In the genomic region with DNA sequence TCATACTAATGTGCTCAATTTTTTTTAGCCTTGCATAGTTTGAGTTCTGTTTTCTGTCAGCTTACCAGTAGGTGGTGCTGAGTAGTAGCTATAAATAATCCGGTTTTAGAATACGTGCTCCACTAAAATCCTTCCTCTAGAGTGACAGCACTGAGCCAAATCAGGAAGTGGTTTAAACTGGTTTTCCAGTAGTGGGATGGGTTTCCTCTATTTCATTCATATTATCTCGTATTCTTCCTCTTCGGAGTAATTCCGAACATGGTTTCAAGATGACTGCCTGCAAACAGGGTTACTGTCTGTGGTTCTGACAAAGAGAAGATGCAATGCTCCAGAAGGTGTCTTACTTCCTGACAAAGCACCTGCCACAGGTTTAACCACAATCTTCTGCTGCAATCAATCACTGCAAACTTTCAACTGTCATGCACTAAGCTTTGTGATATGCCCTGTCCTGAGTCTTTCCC, we compare ENCODE assay signal across 9 cellular contexts.
A peak's percentile ranks its signal among the peaks of the same experiment; 100 is the strongest.
DNase-seq lines count a peak whose midpoint lies in the region; ATAC-seq and TF ChIP-seq lines count a peak whose summit lies in the region.
"Had no signal": no experiment of that assay in that cellular context is flagged by ENCODE, and none has a peak within 500 bp of the region (broad histone marks: within the 10 kb centered on the region; RNA-seq: fewer than 3 reads in every experiment).

No MANE protein-coding gene starts in this region.

- POLR2A ChIA-PET in OCI-LY7 (lab: Charles Lee) = interaction anchor here (0.7 kb wide), 1 partner anchor 130 kb away, joined by 3 read pairs; no protein-coding TSS in a partner anchor

- H3K9ac ChIP-seq in BLaER1 treated with 17β-estradiol and CSF1 and Interleukin-3, amounts not matched to agents 10 nM and 100 nM = no peak overlapping the region

- H3K9me3 ChIP-seq in BLaER1 treated with 17β-estradiol and CSF1 and Interleukin-3, amounts not matched to agents 10 nM and 100 nM (replicated peaks in 1 of 11) = peaks cover 14 to 25% (median 21%) of the 10 kb centered on the region in 11 experiments
- no peaks in the 10 kb centered on the region for H3K9me3 ChIP-seq in OCI-LY7 (ENCODE audit: low read length)

- H3K9me2 ChIP-seq in OCI-LY7 (ENCODE audit: insufficient read depth, low read length) = no peaks in the 10 kb centered on the region

- H2AFZ ChIP-seq in OCI-LY7 (ENCODE audit: low read length) = no peak overlapping the region

- BruUV-seq in OCI-LY7 (replicated peaks; lab: Mats Ljungman, UMichigan) = no TSS peak

- peak; percentile 64 for TF ChIP-seq CTCF in OCI-LY7 (conservative IDR thresholded peaks at IDR 0.05; ENCODE audit: low read length)

- intact Hi-C loops in OCI-LY7 (cut with micrococcal nuclease; ENCODE audit: unreplicated experiment) = no loop called here

- DNase-seq in OCI-LY7 (ENCODE audit: low spot score) = peak; percentile 4
- peak; percentile 36 for DNase-seq in kidney tubule cell (ENCODE audit: low spot score)
- DNase-seq in effector CD4-positive, alpha-beta T cell = no peak
- no peak for DNase-seq in stimulated activated CD4-positive, alpha-beta T cell treated with anti-CD3 and anti-CD28 coated beads, Interleukin-15, amount 100 ng/mL, for 24 hours
- DNase-seq in cortex of kidney (lab: John Stamatoyannopoulos, UW) = no peak

- no peaks in the 10 kb centered on the region for H3K79me2 ChIP-seq in OCI-LY7 (ENCODE audit: insufficient read depth, low read depth, low read length)

- 0 out of 22 replicates have a peak, but pooled peaks cover 0 to 8% (median 0%) of the 10 kb centered on the region in 11 experiments for H3K36me3 ChIP-seq in BLaER1 treated with 17β-estradiol and CSF1 and Interleukin-3, amounts not matched to agents 10 nM and 100 nM
- no peaks in the 10 kb centered on the region for H3K36me3 ChIP-seq in OCI-LY7 (ENCODE audit: insufficient read depth, low read length)

- H3K27me3 ChIP-seq in BLaER1 treated with 17β-estradiol and CSF1 and Interleukin-3, amounts not matched to agents 10 nM and 100 nM = no peaks in the 10 kb centered on the region

- peak overlapping the region in 10 of 11 experiments; percentile 1 to 46 (median 34); a peak in 14 of 22 replicates for H3K4me2 ChIP-seq in BLaER1 treated with 17β-estradiol and CSF1 and Interleukin-3, amounts not matched to agents 10 nM and 100 nM
- H3K4me2 ChIP-seq in OCI-LY7 (ENCODE audit: low read length) = no peak overlapping the region

- no peaks in the 10 kb centered on the region for H4K20me1 ChIP-seq in BLaER1 treated with 17β-estradiol and CSF1 and Interleukin-3, amounts not matched to agents 10 nM and 100 nM
- no peaks in the 10 kb centered on the region for H4K20me1 ChIP-seq in OCI-LY7 (ENCODE audit: insufficient read depth, low read length)

- peaks cover 4 to 14% (median 7%) of the 10 kb centered on the region in 10 experiments; a peak in 14 of 20 replicates for H3K4me1 ChIP-seq in BLaER1 treated with 17β-estradiol and CSF1 and Interleukin-3, amounts not matched to agents 10 nM and 100 nM
- no peaks in the 10 kb centered on the region for H3K4me1 ChIP-seq in OCI-LY7 (ENCODE audit: insufficient read depth, low read length, poor library complexity, severe bottlenecking)

- ATAC-seq in GM18873 (IDR thresholded peaks at IDR 0.05; ENCODE audit: low FRiP score, unreplicated experiment) (peak; percentile 57), HG03196 (IDR thresholded peaks at IDR 0.05; ENCODE audit: unreplicated experiment) (peak; percentile 57)
- ATAC-seq: K562 had no signal

- CTCF ChIA-PET in OCI-LY7 (lab: Charles Lee; ENCODE audit: unreplicated experiment) = no interaction called here

- H3K27ac ChIP-seq in BLaER1 treated with 17β-estradiol and CSF1 and Interleukin-3, amounts not matched to agents 10 nM and 100 nM = 0 out of 22 replicates have a peak overlapping the region, but pooled peaks of 1 of the 11 experiments have one; percentile 23
- no peak overlapping the region for H3K27ac ChIP-seq in OCI-LY7 (ENCODE audit: low read depth, low read length, poor library complexity, severe bottlenecking)

- H3K4me3 ChIP-seq in BLaER1 treated with 17β-estradiol and CSF1 and Interleukin-3, amounts not matched to agents 10 nM and 100 nM = no peak overlapping the region
- no peak overlapping the region for H3K4me3 ChIP-seq in OCI-LY7 (ENCODE audit: low read depth, low read length, poor library complexity, severe bottlenecking)
- H3K4me3 ChIP-seq: K562 had no signal

Comparison
In these comparisons a context has a peak if more than half of its experiments do, and no peak if none do; other contexts are left out.
1. DNase-seq: peak in OCI-LY7 (single experiment) and kidney tubule cell (single experiment); none in effector CD4-positive, alpha-beta T cell (single experiment), stimulated activated CD4-positive, alpha-beta T cell treated with anti-CD3 and anti-CD28 coated beads, Interleukin-15, amount 100 ng/mL, for 24 hours (single experiment) and cortex of kidney (single experiment).